In the genomic region with DNA sequence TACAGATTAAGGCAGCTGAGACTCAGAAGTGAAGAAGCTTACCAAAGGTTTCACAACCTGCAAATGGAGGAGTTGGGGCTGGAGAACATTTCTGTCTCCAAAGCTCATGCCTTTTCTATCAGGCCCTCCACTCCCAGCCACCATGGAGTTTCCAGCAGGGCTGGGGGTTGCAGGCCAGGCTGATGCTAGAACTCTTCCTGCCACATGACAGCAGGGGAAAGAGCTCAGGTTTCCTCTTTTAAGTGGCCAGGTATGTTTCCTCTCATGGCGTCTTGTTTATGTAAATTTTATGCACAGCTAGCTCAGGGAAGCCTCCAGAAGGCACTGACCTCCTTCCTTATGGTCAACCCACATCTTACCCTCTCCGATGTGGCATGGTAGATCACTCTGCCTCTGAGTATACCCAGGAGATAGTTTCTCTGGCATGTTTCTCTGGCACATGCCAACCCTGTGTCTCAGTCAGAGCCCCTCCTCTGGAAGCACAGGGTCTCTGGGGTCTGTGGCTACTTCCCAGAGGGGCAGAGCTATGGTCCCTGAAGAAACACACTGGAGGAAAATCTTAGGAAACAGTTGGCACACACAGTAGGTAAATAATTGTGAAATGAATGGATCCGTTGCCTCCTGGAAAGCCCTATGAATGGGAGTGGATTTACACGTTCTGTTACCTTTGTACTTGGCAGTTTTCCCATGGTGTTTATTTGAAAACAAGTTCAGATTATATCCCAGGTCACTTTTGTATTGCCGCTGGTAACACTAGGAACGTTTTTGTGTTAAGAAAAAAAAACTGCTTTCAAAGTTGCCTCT, we compare ENCODE assay signal across 8 cellular contexts. TPM values are rescaled to one million over a fixed set of nuclear protein-coding genes. Genes with fewer than 3 reads are reported as not detected.
DNase-seq lines count a peak whose midpoint lies in the region; ATAC-seq, FAIRE-seq and TF ChIP-seq lines count a peak whose summit lies in the region.

No MANE protein-coding gene starts in this region.

- TF ChIP-seq CTCF in bronchial epithelial cell (IDR thresholded peaks at IDR 0.05; ENCODE audit: insufficient read depth, low read length, severe bottlenecking) (no peak), brain microvascular endothelial cell (IDR thresholded peaks at IDR 0.05; ENCODE audit: low read depth, low read length, missing control alignments) (no peak)

- H3K27me3 ChIP-seq in CD4-positive, alpha-beta memory T cell (ENCODE audit: insufficient read depth, low read length) = no peaks in the 10 kb centered on the region
- H3K27me3 ChIP-seq in bronchial epithelial cell (ENCODE audit: control insufficient read depth, insufficient read depth, low read length) = no peaks in the 10 kb centered on the region
- no peaks in the 10 kb centered on the region for H3K27me3 ChIP-seq in naive thymus-derived CD4-positive, alpha-beta T cell (ENCODE audit: control insufficient read depth in 2 of 2, insufficient read depth in 2 of 2, low read length in 2 of 2)
- no peaks in the 10 kb centered on the region for H3K27me3 ChIP-seq in brain microvascular endothelial cell (replicated peaks)

- H3K4me3 Mint-ChIP-seq in CD4-positive, alpha-beta memory T cell = peak overlapping the region; percentile 36 to 72 (median 54)
- peak overlapping the region; percentile 41 to 65 (median 59) for H3K4me3 Mint-ChIP-seq in naive thymus-derived CD4-positive, alpha-beta T cell

- no peak overlapping the region for H3K27ac ChIP-seq in CD4-positive, alpha-beta memory T cell (ENCODE audit: low read depth, low read length)
- H3K27ac ChIP-seq in naive thymus-derived CD4-positive, alpha-beta T cell (ENCODE audit: low read depth, low read length) = peak overlapping the region; percentile 30
- no peak overlapping the region for H3K27ac ChIP-seq in brain microvascular endothelial cell

- in situ Hi-C loops in brain microvascular endothelial cell (cut with HindIII; ENCODE audit: low pct_ligation_motif_present, low sequenced_read_pairs) = no loop called here

- peak; percentile 34 for ATAC-seq in naive thymus-derived CD4-positive, alpha-beta T cell
- no peak for ATAC-seq in GM21723 (IDR thresholded peaks at IDR 0.05; ENCODE audit: unreplicated experiment)
- no peak for ATAC-seq in GM21447 (IDR thresholded peaks at IDR 0.05; ENCODE audit: unreplicated experiment)

- peaks cover 26 to 47% (median 33%) of the 10 kb centered on the region in 4 donors for H3K4me1 Mint-ChIP-seq in CD4-positive, alpha-beta memory T cell
- H3K4me1 Mint-ChIP-seq in naive thymus-derived CD4-positive, alpha-beta T cell = peaks cover 5 to 45% (median 39%) of the 10 kb centered on the region in 7 donors

- DNase-seq in CD4-positive, alpha-beta memory T cell = peak in 1 of 5 donors; percentile 26
- DNase-seq in HTR-8/SVneo (ENCODE audit: insufficient read length, low spot score) (no peak), bronchial epithelial cell (ENCODE audit: low read depth) (peak; percentile 33), brain microvascular endothelial cell (no peak), NCI-H2227 treated with DMSO at 0.1 percent for 48 hours (lab: John Stamatoyannopoulos, UW) (no peak)
- peak in 1 of 9 donors; percentile 19 for DNase-seq in naive thymus-derived CD4-positive, alpha-beta T cell

- no peaks in the 10 kb centered on the region for H3K27me3 Mint-ChIP-seq in CD4-positive, alpha-beta memory T cell
- no peaks in the 10 kb centered on the region for H3K27me3 Mint-ChIP-seq in naive thymus-derived CD4-positive, alpha-beta T cell

- intact Hi-C loops in CD4-positive, alpha-beta memory T cell (cut with micrococcal nuclease) = loop anchor here (1.0 kb wide), 1 partner anchor 14 kb away; no protein-coding TSS in a partner anchor
- intact Hi-C loops in naive thymus-derived CD4-positive, alpha-beta T cell (cut with micrococcal nuclease) = loop anchor here in 1 of 2 donors (1.0 to 10.0 kb wide), 2 partner anchors 14 to 201 kb away; partner anchors contain the start of gene POLA1

- no peaks in the 10 kb centered on the region for H3K9me3 Mint-ChIP-seq in CD4-positive, alpha-beta memory T cell
- peaks cover 0 to 1% (median 0%) of the 10 kb centered on the region in 11 donors for H3K9me3 Mint-ChIP-seq in naive thymus-derived CD4-positive, alpha-beta T cell

- H3K36me3 ChIP-seq in CD4-positive, alpha-beta memory T cell (ENCODE audit: insufficient read depth, low read length) = no peaks in the 10 kb centered on the region
- H3K36me3 ChIP-seq in bronchial epithelial cell (ENCODE audit: control insufficient read depth, insufficient read depth, low read length) (no peaks in the 10 kb centered on the region), brain microvascular endothelial cell (replicated peaks) (no peaks in the 10 kb centered on the region)
- no peaks in the 10 kb centered on the region for H3K36me3 ChIP-seq in naive thymus-derived CD4-positive, alpha-beta T cell (ENCODE audit: control insufficient read depth in 2 of 3, insufficient read depth in 3 of 3, low read length in 3 of 3)

- CTCF ChIA-PET in CD4-positive, alpha-beta memory T cell (lab: Charles Lee; ENCODE audit: partially characterized antibody) = interaction anchor here (0.9 to 1.0 kb wide), 2 partner anchors 96 to 97 kb away, joined by 5 to 6 read pairs; no protein-coding TSS in a partner anchor
- CTCF ChIA-PET in naive thymus-derived CD4-positive, alpha-beta T cell (lab: Charles Lee) = interaction anchor here (0.8 to 9.3 kb wide), 4 partner anchors 10 to 98 kb away, joined by 3 to 154 read pairs (median 3); no protein-coding TSS in a partner anchor

- peaks cover 0 to 12% of the 10 kb centered on the region in 2 donors for H3K36me3 Mint-ChIP-seq in CD4-positive, alpha-beta memory T cell
- no peaks in the 10 kb centered on the region for H3K36me3 Mint-ChIP-seq in naive thymus-derived CD4-positive, alpha-beta T cell

- peaks cover 33% of the 10 kb centered on the region for H3K4me1 ChIP-seq in CD4-positive, alpha-beta memory T cell (ENCODE audit: insufficient read depth, low read length)
- peaks cover 7 to 14% of the 10 kb centered on the region in 2 donors for H3K4me1 ChIP-seq in naive thymus-derived CD4-positive, alpha-beta T cell (ENCODE audit: control insufficient read depth in 2 of 2, insufficient read depth in 2 of 2, low read length in 2 of 2)

- H3K4me3 ChIP-seq in CD4-positive, alpha-beta memory T cell (ENCODE audit: low read length in 2 of 2) = no peak overlapping the region
- H3K4me3 ChIP-seq in bronchial epithelial cell (ENCODE audit: low read depth, low read length) (no peak overlapping the region), brain microvascular endothelial cell (ENCODE audit: low read depth, low read length) (no peak overlapping the region)
- H3K4me3 ChIP-seq in naive thymus-derived CD4-positive, alpha-beta T cell (ENCODE audit: low read length) = no peak overlapping the region

- peak; percentile 80 for FAIRE-seq in HTR-8/SVneo (lab: Jason Lieb, UNC)
- no peak for FAIRE-seq in bronchial epithelial cell (lab: Jason Lieb, UNC)

- POLR2A ChIA-PET in CD4-positive, alpha-beta memory T cell (lab: Charles Lee; ENCODE audit: partially characterized antibody) = interaction anchor here (1.0 to 1.2 kb wide), 3 partner anchors 10 to 98 kb away, joined by 3 to 5 read pairs (median 5); no protein-coding TSS in a partner anchor
- POLR2A ChIA-PET in naive thymus-derived CD4-positive, alpha-beta T cell (lab: Charles Lee) = interaction anchor here (0.6 to 2.0 kb wide), 5 partner anchors 9 to 98 kb away, joined by 3 to 6 read pairs (median 5); no protein-coding TSS in a partner anchor

- H3K9me3 ChIP-seq in CD4-positive, alpha-beta memory T cell (ENCODE audit: control insufficient read depth in 1 of 2, low read length in 2 of 2) = no peaks in the 10 kb centered on the region
- no peaks in the 10 kb centered on the region for H3K9me3 ChIP-seq in naive thymus-derived CD4-positive, alpha-beta T cell (ENCODE audit: control insufficient read depth in 2 of 3, low read length in 3 of 3)

- H3K27ac Mint-ChIP-seq in CD4-positive, alpha-beta memory T cell = peak overlapping the region in 6 of 7 donors; percentile 67 to 91 (median 75)
- peak overlapping the region; percentile 59 to 88 (median 73) for H3K27ac Mint-ChIP-seq in naive thymus-derived CD4-positive, alpha-beta T cell

RNA-seq across cellular contexts. Expression of gene PDK3, which starts 28.9 kb away (rescaled TPM):
- total RNA-seq in CD4-positive, alpha-beta memory T cell = 10 to 100 TPM; 30.3 to 31.1 TPM
- 10 to 100 TPM; 37.4 to 43.3 TPM for polyA plus RNA-seq in CD4-positive, alpha-beta memory T cell
- total RNA-seq in bronchial epithelial cell = 5.3 and 5.8 TPM in 2 replicates
- 10 to 100 TPM; 17.4 to 29.4 (median 28.5) TPM for total RNA-seq in naive thymus-derived CD4-positive, alpha-beta T cell
- 10 to 100 TPM; 40.0 to 44.1 TPM for polyA plus RNA-seq in naive thymus-derived CD4-positive, alpha-beta T cell
